15 cellular contexts compared by ENCODE assay signal in the genomic region with DNA sequence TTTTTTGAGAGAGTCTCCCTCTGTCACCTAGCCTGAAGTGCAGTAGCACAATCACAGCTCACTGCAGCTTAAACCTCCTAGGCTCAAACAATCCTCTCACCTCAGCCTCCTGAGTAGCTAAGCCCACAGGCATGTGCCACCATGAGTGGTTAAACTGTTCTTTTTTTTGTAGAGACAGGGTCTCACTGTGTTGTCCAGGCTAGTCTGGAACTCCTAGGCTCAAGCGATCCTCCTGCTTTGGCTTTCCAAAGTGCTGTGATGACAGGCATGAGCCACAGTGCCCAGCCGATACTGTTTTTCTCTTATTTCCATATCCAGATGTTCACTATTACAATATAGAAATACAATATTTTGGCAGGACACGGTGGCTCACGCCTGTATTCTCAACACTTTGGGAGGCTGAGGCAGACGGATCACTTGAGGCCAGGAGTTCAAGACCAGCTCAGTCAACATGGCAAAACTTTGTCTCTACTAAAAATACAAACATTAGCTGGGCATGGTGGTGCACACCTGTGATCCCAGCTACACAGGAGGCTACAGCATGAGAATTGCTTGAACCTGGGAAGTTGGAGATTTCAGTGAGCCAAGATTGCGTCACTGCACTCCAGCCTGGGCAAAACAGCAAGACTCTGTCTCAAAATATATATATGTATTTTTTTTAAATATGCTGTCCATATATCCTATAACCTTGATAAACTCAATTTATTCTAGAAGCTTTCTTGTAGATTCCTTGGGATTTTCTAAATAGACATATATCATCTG. TPM values are rescaled to one million over a fixed set of nuclear protein-coding genes. Genes with fewer than 3 reads are reported as not detected.
DNase-seq lines count a peak whose midpoint lies in the region; ATAC-seq, FAIRE-seq and TF ChIP-seq lines count a peak whose summit lies in the region.
"Had no signal": no experiment of that assay in that cellular context is flagged by ENCODE, and none has a peak within 500 bp of the region (broad histone marks: within the 10 kb centered on the region; RNA-seq: fewer than 3 reads in every experiment).

No MANE protein-coding gene starts in this region.

- CTCF ChIA-PET in HepG2 (lab: Yijun Ruan, JAX; ENCODE audit: low intra/inter-chr PET ratio, low total read pairs) (no interaction called here), IMR-90 (lab: Yijun Ruan, JAX) (no interaction called here)

- H3K9ac ChIP-seq in HepG2 (ENCODE audit: insufficient read depth, low read depth, low read length) = peak overlapping the region; percentile 28; the same call in 1 of the 2 replicates
- H3K9ac ChIP-seq in IMR-90 (ENCODE audit: low read depth, low read length) = no peak overlapping the region

- H3K9me3 ChIP-seq in HepG2 (ENCODE audit: low read length) = no peaks in the 10 kb centered on the region
- H3K9me3 ChIP-seq in right lobe of liver = no peaks in the 10 kb centered on the region
- no peaks in the 10 kb centered on the region for H3K9me3 ChIP-seq in IMR-90 (ENCODE audit: control insufficient read depth, insufficient read depth, low read length)
- no peaks in the 10 kb centered on the region for H3K9me3 ChIP-seq in hepatocyte (ENCODE audit: low read depth)

- POLR2A ChIA-PET in HepG2 (lab: Yijun Ruan, JAX) = no interaction called here
- POLR2A ChIA-PET in IMR-90 (lab: Charles Lee; ENCODE audit: unreplicated experiment) = no interaction called here

- H2BK15ac ChIP-seq in IMR-90 (ENCODE audit: low read depth, low read length) = no peak overlapping the region

- 88% methylated on average over 6 of the region's 6 CpGs for WGBS in HepG2 (ENCODE audit: low lambda C conversion rate)
- WGBS in right lobe of liver (ENCODE audit: insufficient coverage, low coverage, low lambda C conversion rate, missing lambda C conversion rate) = 95% methylated on average over 6 of the region's 6 CpGs
- WGBS in IMR-90 (ENCODE audit: extremely low coverage in 2 of 2, insufficient read length in 1 of 2), 2 experiments = no CpG with 5 or more reads among the region's 6 CpGs
- 95% methylated on average over 6 of the region's 6 CpGs for WGBS in hepatocyte (ENCODE audit: low lambda C conversion rate, missing lambda C conversion rate)

- H3K4ac ChIP-seq in IMR-90 (ENCODE audit: low read depth, low read length) = no peak overlapping the region

- peaks cover 18% of the 10 kb centered on the region for H3K4me1 Mint-ChIP-seq in activated T-helper 1 cell treated with anti-CD3 and anti-CD28 coated beads, Interleukin-12 subunit alpha, Interleukin-12 subunit beta, Interleukin-2, Interleukin-4 antibody, amounts not matched to agents 30 ng/mL and 10 ng/mL and 1 ng/mL, durations not matched to agents 14 hours and 24 hours and 36 hours (ENCODE audit: low read depth)
- H3K4me1 Mint-ChIP-seq: GM23338 had no signal

- no peak overlapping the region for H2AK5ac ChIP-seq in IMR-90 (ENCODE audit: low read depth, low read length)

- H3K36me3 ChIP-seq in HepG2 (replicated peaks in 1 of 2; ENCODE audit: control insufficient read depth in 1 of 2, insufficient read depth in 2 of 2, low read length in 2 of 2) (peaks cover 2 to 9% of the 10 kb centered on the region in 2 experiments; a peak in 1 of 5 replicates), right lobe of liver (no peaks in the 10 kb centered on the region), IMR-90 (ENCODE audit: control insufficient read depth, insufficient read depth, low read length) (peaks cover 3% of the 10 kb centered on the region), hepatocyte (replicated peaks; ENCODE audit: insufficient read depth, low read depth) (no peaks in the 10 kb centered on the region)

- no peak overlapping the region for H3K23ac ChIP-seq in IMR-90 (ENCODE audit: low read depth, low read length)

- dilution Hi-C loops in IMR-90 (cut with HindIII; ENCODE audit: low sequenced_read_pairs, unreplicated experiment) = no loop called here

- peaks cover 41% of the 10 kb centered on the region for H3K4me1 ChIP-seq in HepG2 (ENCODE audit: insufficient read depth, low read length)
- H3K4me1 ChIP-seq in right lobe of liver = peaks cover 0 to 35% (median 5%) of the 10 kb centered on the region in 4 donors
- H3K4me1 ChIP-seq in IMR-90 (ENCODE audit: control insufficient read depth, insufficient read depth, low read length) = no peaks in the 10 kb centered on the region; the same call in 1 of the 2 replicates
- peaks cover 4% of the 10 kb centered on the region for H3K4me1 ChIP-seq in hepatocyte (ENCODE audit: insufficient read depth)

- H3K4me3 ChIP-seq in HepG2 (replicated peaks in 1 of 3; ENCODE audit: insufficient read depth in 1 of 3, low read depth in 2 of 3, low read length in 3 of 3) = no peak overlapping the region; a peak in 1 of 6 replicates
- no peak overlapping the region for H3K4me3 ChIP-seq in right lobe of liver
- no peak overlapping the region for H3K4me3 ChIP-seq in IMR-90 (ENCODE audit: insufficient read depth, low read depth, low read length)
- H3K4me3 ChIP-seq in hepatocyte = no peak overlapping the region
- H3K4me3 ChIP-seq: GM23338 had no signal

- in situ Hi-C loops in HepG2 (cut with HindIII; ENCODE audit: extremely low pct_ligation_motif_present, low pct_unique_long_range_greater_than_20kb) = no loop called here
- in situ Hi-C loops in IMR-90 (cut with MboI; ENCODE audit: low sequenced_read_pairs) = no loop called here

- H4K91ac ChIP-seq in IMR-90 (ENCODE audit: insufficient read depth, low read depth, low read length) = no peak overlapping the region

- no peaks in the 10 kb centered on the region for H3K9me2 ChIP-seq in hepatocyte (replicated peaks; ENCODE audit: insufficient read depth)

- DNase-seq in HepG2 (ENCODE audit: low spot score) = no peak
- DNase-seq in right lobe of liver = no peak
- no peak for DNase-seq in IMR-90
- no peak for DNase-seq in hepatocyte (ENCODE audit: low spot score)
- DNase-seq in DMS 273 treated with DMSO at 0.1 percent for 48 hours (lab: John Stamatoyannopoulos, UW) = no peak
- no peak for DNase-seq in activated T-helper 1 cell treated with anti-CD3 and anti-CD28 coated beads, Interleukin-12 subunit alpha, Interleukin-12 subunit beta, Interleukin-2, Interleukin-4 antibody, amounts not matched to agents 30 ng/mL and 10 ng/mL and 1 ng/mL, durations not matched to agents 14 hours and 24 hours and 36 hours (ENCODE audit: low spot score)
- no peak for DNase-seq in activated CD8-positive, alpha-beta memory T cell treated with anti-CD3 and anti-CD28 coated beads, Interleukin-2, amount 50 U/mL, for 4 hours
- DNase-seq: C1 segment of cervical spinal cord; CD8-positive, alpha-beta memory T cell; H7; KBM-7 had no signal

- no peak for TF ChIP-seq EP300 in HepG2 (IDR thresholded peaks at IDR 0.05; ENCODE audit: low read depth in 2 of 2, low read length in 2 of 2)
- no peak for TF ChIP-seq EP300 in HepG2 (CRISPR knock-in tag; IDR thresholded peaks at IDR 0.05; ENCODE audit: borderline replicate concordance)

- no peak overlapping the region for H2BK5ac ChIP-seq in IMR-90 (ENCODE audit: low read depth, low read length, poor library complexity, severe bottlenecking)

- H4K5ac ChIP-seq in IMR-90 (ENCODE audit: low read depth, low read length) = no peak overlapping the region

- H2BK120ac ChIP-seq in IMR-90 (ENCODE audit: low read depth, low read length) = no peak overlapping the region

- H3K27me3 ChIP-seq in HepG2 (ENCODE audit: control insufficient read depth in 1 of 2, insufficient read depth in 2 of 2, low read length in 2 of 2) = no peaks in the 10 kb centered on the region
- H3K27me3 ChIP-seq in right lobe of liver = no peaks in the 10 kb centered on the region
- H3K27me3 ChIP-seq in IMR-90 (ENCODE audit: control insufficient read depth, insufficient read depth, low read length) = no peaks in the 10 kb centered on the region
- no peaks in the 10 kb centered on the region for H3K27me3 ChIP-seq in hepatocyte

- peak overlapping the region; percentile 43; the same call in 1 of the 2 replicates for H3K4me2 ChIP-seq in HepG2 (ENCODE audit: low read depth, low read length)
- H3K4me2 ChIP-seq in IMR-90 (ENCODE audit: low read depth, low read length) = no peak overlapping the region
- H3K4me2 ChIP-seq in hepatocyte = no peak overlapping the region
- H3K4me2 ChIP-seq: GM23338 had no signal

- peaks cover 59% of the 10 kb centered on the region for H3K79me2 ChIP-seq in HepG2 (ENCODE audit: insufficient read depth, low read length)
- H3K79me2 ChIP-seq in hepatocyte = peaks cover 70% of the 10 kb centered on the region

- no peak overlapping the region for H3K18ac ChIP-seq in IMR-90 (ENCODE audit: low read depth, low read length)

- H4K8ac ChIP-seq in IMR-90 (ENCODE audit: low read depth in 2 of 2, low read length in 2 of 2) = no peak overlapping the region

- no peak overlapping the region for H2BK20ac ChIP-seq in IMR-90 (ENCODE audit: low read depth, low read length)

- TF ChIP-seq POLR2A in HepG2 (IDR thresholded peaks at IDR 0.05; ENCODE audit: insufficient read depth in 1 of 2, low read depth in 2 of 2, low read length in 2 of 2) (no peak), right lobe of liver (IDR thresholded peaks at IDR 0.05) (no peak), IMR-90 (IDR thresholded peaks at IDR 0.05; ENCODE audit: low read depth, low read length) (no peak)

- H2AFZ ChIP-seq in HepG2 (ENCODE audit: low read length) (no peak overlapping the region), IMR-90 (replicated peaks; ENCODE audit: low read length, poor library complexity) (no peak overlapping the region), hepatocyte (no peak overlapping the region)
- H2AFZ ChIP-seq: GM23338 had no signal

- intact Hi-C loops in HepG2 (cut with micrococcal nuclease; ENCODE audit: unreplicated experiment) = no loop called here
- intact Hi-C loops in right lobe of liver (cut with DNase I) = no loop called here
- intact Hi-C loops in IMR-90 (cut with micrococcal nuclease) = no loop called here
- intact Hi-C loops in activated T-helper 1 cell treated with anti-CD3 and anti-CD28 coated beads, Interleukin-12 subunit alpha, Interleukin-12 subunit beta, Interleukin-2, Interleukin-4 antibody, amounts not matched to agents 30 ng/mL and 10 ng/mL and 1 ng/mL, durations not matched to agents 14 hours and 24 hours and 36 hours (cut with micrococcal nuclease) = no loop called here

- H2AK9ac ChIP-seq in IMR-90 (replicated peaks; ENCODE audit: low read depth, low read length, poor library complexity) = no peak overlapping the region

- peaks cover 8% of the 10 kb centered on the region for H3K36me3 Mint-ChIP-seq in activated T-helper 1 cell treated with anti-CD3 and anti-CD28 coated beads, Interleukin-12 subunit alpha, Interleukin-12 subunit beta, Interleukin-2, Interleukin-4 antibody, amounts not matched to agents 30 ng/mL and 10 ng/mL and 1 ng/mL, durations not matched to agents 14 hours and 24 hours and 36 hours (ENCODE audit: low read depth)

- H3K4me3 Mint-ChIP-seq in activated T-helper 1 cell treated with anti-CD3 and anti-CD28 coated beads, Interleukin-12 subunit alpha, Interleukin-12 subunit beta, Interleukin-2, Interleukin-4 antibody, amounts not matched to agents 30 ng/mL and 10 ng/mL and 1 ng/mL, durations not matched to agents 14 hours and 24 hours and 36 hours = no peak overlapping the region
- H3K4me3 Mint-ChIP-seq: B cell; CD8-positive, alpha-beta memory T cell; GM23338 had no signal

- no peak overlapping the region for H3K14ac ChIP-seq in IMR-90 (replicated peaks; ENCODE audit: low read depth, low read length)

- no peaks in the 10 kb centered on the region for H3K27me3 Mint-ChIP-seq in activated T-helper 1 cell treated with anti-CD3 and anti-CD28 coated beads, Interleukin-12 subunit alpha, Interleukin-12 subunit beta, Interleukin-2, Interleukin-4 antibody, amounts not matched to agents 30 ng/mL and 10 ng/mL and 1 ng/mL, durations not matched to agents 14 hours and 24 hours and 36 hours (ENCODE audit: insufficient read depth)
- H3K27me3 Mint-ChIP-seq: B cell; CD8-positive, alpha-beta memory T cell had no signal

- H4K20me1 ChIP-seq in HepG2 (ENCODE audit: insufficient read depth, low read length) = peaks cover 38% of the 10 kb centered on the region
- peaks cover 36% of the 10 kb centered on the region for H4K20me1 ChIP-seq in IMR-90 (ENCODE audit: insufficient read depth, low read length)
- H4K20me1 ChIP-seq in hepatocyte (ENCODE audit: insufficient read depth, poor library complexity, severe bottlenecking) = peaks cover 55% of the 10 kb centered on the region

- no peak overlapping the region for H3K56ac ChIP-seq in IMR-90 (ENCODE audit: extremely low read depth, insufficient read depth, low read length)

- no peak overlapping the region for H3K27ac Mint-ChIP-seq in activated T-helper 1 cell treated with anti-CD3 and anti-CD28 coated beads, Interleukin-12 subunit alpha, Interleukin-12 subunit beta, Interleukin-2, Interleukin-4 antibody, amounts not matched to agents 30 ng/mL and 10 ng/mL and 1 ng/mL, durations not matched to agents 14 hours and 24 hours and 36 hours
- H3K27ac Mint-ChIP-seq: B cell, GM23338 had no signal

- no peaks in the 10 kb centered on the region for H3K9me3 Mint-ChIP-seq in activated T-helper 1 cell treated with anti-CD3 and anti-CD28 coated beads, Interleukin-12 subunit alpha, Interleukin-12 subunit beta, Interleukin-2, Interleukin-4 antibody, amounts not matched to agents 30 ng/mL and 10 ng/mL and 1 ng/mL, durations not matched to agents 14 hours and 24 hours and 36 hours
- H3K9me3 Mint-ChIP-seq: CD8-positive, alpha-beta memory T cell had no signal

- peaks cover 27 to 38% of the 10 kb centered on the region in 2 experiments for H3K79me1 ChIP-seq in IMR-90 (ENCODE audit: low read depth in 1 of 2, low read length in 2 of 2)

- H3K27ac ChIP-seq in HepG2 (ENCODE audit: extremely low read length, insufficient read depth, low read length) (peak overlapping the region; percentile 73), right lobe of liver (no peak overlapping the region), IMR-90 (ENCODE audit: insufficient read depth, low read length) (no peak overlapping the region), hepatocyte (peak overlapping the region; percentile 26)

- no peak for FAIRE-seq in HepG2 (lab: Jason Lieb, UNC)
- FAIRE-seq: A204.1, GM18507 had no signal

- TF ChIP-seq RAD21 in HepG2 (CRISPR knock-in tag; IDR thresholded peaks at IDR 0.05) = no peak
- no peak for TF ChIP-seq RAD21 in IMR-90 (IDR thresholded peaks at IDR 0.05; ENCODE audit: low read length)

- TF ChIP-seq CTCF in HepG2 (CRISPR knock-in tag; IDR thresholded peaks at IDR 0.05) (no peak), right lobe of liver (IDR thresholded peaks at IDR 0.05) (no peak), IMR-90 (conservative IDR thresholded peaks at IDR 0.05; ENCODE audit: low read depth, low read length) (no peak), hepatocyte (IDR thresholded peaks at IDR 0.05; ENCODE audit: poor library complexity) (no peak)

- ATAC-seq in HepG2 (no peak; the same call in 2 of the 3 replicates), right lobe of liver (no peak), IMR-90 (ENCODE audit: low read depth) (no peak)
- ATAC-seq: GM23338 had no signal

- peaks cover 7% of the 10 kb centered on the region for H3K9me1 ChIP-seq in IMR-90 (ENCODE audit: insufficient read depth, low read length)

- BruUV-seq in HepG2 (replicated peaks; lab: Mats Ljungman, UMichigan) (no TSS peak), IMR-90 (replicated peaks; lab: Mats Ljungman, UMichigan) (no TSS peak)

RNA-seq across cellular contexts. Expression of a gene that starts 24.7 kb away (rescaled TPM):
- 78.2 and 125 TPM in 2 replicates for total RNA-seq in HepG2 (2016; rRNA removed; fragmentation: Illumina TruSeq; extraction: Trizol)
- 29.3 and 31.3 TPM in 2 replicates for total RNA-seq in HepG2 (2016; cell fraction: cytosol; rRNA removed; fragmentation: Illumina TruSeq; extraction: Trizol; ENCODE audit: low read depth)
- total RNA-seq in HepG2 (2016; cell fraction: insoluble cytoplasmic fraction; rRNA removed; fragmentation: Illumina TruSeq; extraction: Trizol) = 75.2 and 121 TPM in 2 replicates
- total RNA-seq in HepG2 (2016; cell fraction: membrane; rRNA removed; fragmentation: Illumina TruSeq; extraction: Trizol) = 44.0 and 44.1 TPM in 2 replicates
- total RNA-seq in HepG2 (2016; cell fraction: nucleus; rRNA removed; fragmentation: Illumina TruSeq; extraction: Trizol) = 116 and 120 TPM in 2 replicates
- polyA plus RNA-seq in HepG2 (2011; rRNA removed) = 44.5 and 54.9 TPM in 2 replicates
- polyA plus RNA-seq in HepG2 (2011; cell fraction: cytosol; rRNA removed) = 21.2 and 32.4 TPM in 2 replicates
- 28.0 and 34.3 TPM in 2 replicates for polyA plus RNA-seq in HepG2 (2011; cell fraction: nucleus; rRNA removed)
- polyA plus RNA-seq in HepG2 (2012) = 37.7 and 54.6 TPM in 2 replicates
- 19.8 and 20.7 TPM in 2 replicates for polyA plus RNA-seq in HepG2 (2016; cell fraction: cytosol; fragmentation: Illumina TruSeq; extraction: Trizol; ENCODE audit: low read depth)
- polyA plus RNA-seq in HepG2 (2016; cell fraction: insoluble cytoplasmic fraction; fragmentation: Illumina TruSeq; extraction: Trizol; ENCODE audit: low read depth) = 83.7 and 90.3 TPM in 2 replicates
- polyA plus RNA-seq in HepG2 (2016; cell fraction: membrane; fragmentation: Illumina TruSeq; extraction: Trizol; ENCODE audit: low read depth) = 26.7 and 27.0 TPM in 2 replicates
- 48.5 and 54.4 TPM in 2 replicates for polyA plus RNA-seq in HepG2 (2016; cell fraction: nucleus; fragmentation: Illumina TruSeq; extraction: Trizol; ENCODE audit: insufficient read depth, low read depth)
- 27.8 and 38.2 TPM in 2 replicates for polyA minus RNA-seq in HepG2 (2011; rRNA and poly(A)+ RNA removed; ENCODE audit: low replicate concordance)
- polyA minus RNA-seq in HepG2 (2011; cell fraction: cytosol; rRNA and poly(A)+ RNA removed) = 44.9 and 48.5 TPM in 2 replicates
- polyA minus RNA-seq in HepG2 (2011; cell fraction: nucleus; rRNA and poly(A)+ RNA removed) = 188 and 197 TPM in 2 replicates
- 10 to 100 TPM; 15.6 to 38.3 (median 28.0) TPM for total RNA-seq in right lobe of liver
- 41.2 and 47.8 TPM in 2 replicates for total RNA-seq in IMR-90 (2012; rRNA removed)
- polyA plus RNA-seq in IMR-90 (2012; rRNA removed) = 14.9 and 19.6 TPM in 2 replicates
- polyA plus RNA-seq in IMR-90 (2012; cell fraction: cytosol; rRNA removed) = 2.9 and 4.0 TPM in 2 replicates
- polyA plus RNA-seq in IMR-90 (2012; cell fraction: nucleus; rRNA removed; ENCODE audit: low replicate concordance) = 8.6 and 18.7 TPM in 2 replicates
- total RNA-seq in hepatocyte = 36.2 and 47.5 TPM in 2 replicates
- polyA plus RNA-seq in hepatocyte = 33.5 and 43.3 TPM in 2 replicates
- total RNA-seq in activated T-helper 1 cell treated with anti-CD3 and anti-CD28 coated beads, Interleukin-12 subunit alpha, Interleukin-12 subunit beta, Interleukin-2, Interleukin-4 antibody, amounts not matched to agents 30 ng/mL and 10 ng/mL and 1 ng/mL, durations not matched to agents 14 hours and 24 hours and 36 hours = 81.0 and 82.4 TPM in 2 replicates

Comparison
In these comparisons a context has a peak if more than half of its experiments do, and no peak if none do; other contexts are left out.
1. H3K27ac ChIP-seq: peak in HepG2 (single experiment) and hepatocyte (single experiment); none in right lobe of liver (0 of 3) and IMR-90 (single experiment).